ENCODE assay signal across 1 cellular context in the genomic region with DNA sequence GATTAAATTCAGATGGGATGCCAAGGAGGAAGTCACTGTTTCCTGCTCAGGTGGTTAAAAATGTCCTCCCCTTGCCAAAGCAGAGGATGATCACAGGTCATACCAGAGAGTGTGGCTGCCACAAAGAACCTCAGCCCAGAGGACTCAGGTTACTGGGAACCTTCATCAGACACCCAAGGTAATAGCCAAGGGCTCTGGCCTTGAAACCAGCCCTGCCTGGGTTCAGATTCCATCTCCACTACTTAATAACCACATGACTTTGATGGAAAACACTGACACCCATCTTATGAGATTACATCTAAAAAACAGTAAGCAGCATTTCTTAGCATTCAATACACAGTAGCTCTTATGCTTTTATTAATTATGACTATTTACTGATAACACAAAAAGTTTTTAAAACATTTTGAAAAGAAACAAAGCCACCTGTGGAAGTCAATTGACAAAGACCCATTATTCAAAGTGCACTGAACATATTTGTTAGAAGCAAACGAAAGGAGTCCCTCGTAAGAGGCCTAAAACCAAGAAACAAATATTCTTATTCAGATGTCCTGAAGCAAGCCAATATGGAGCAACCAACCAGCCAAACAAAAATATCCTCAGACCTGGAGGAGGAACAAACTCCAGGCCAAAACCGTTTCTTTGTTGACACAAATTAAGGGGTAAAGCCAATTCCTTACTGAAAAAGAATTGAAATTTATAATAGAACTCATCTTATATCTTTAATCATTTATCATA.
TF ChIP-seq lines count a peak whose summit lies in the region.

No MANE protein-coding gene starts in this region.

TF ChIP-seq in HepG2, 621 proteins besides CTCF, POLR2A, EP300 and RAD21 (continued from another document):
- TF ChIP-seq THYN1 (CRISPR knock-in tag; IDR thresholded peaks at IDR 0.05; ENCODE audit: borderline replicate concordance, low read depth) (no peak), ZNF124 (CRISPR knock-in tag; IDR thresholded peaks at IDR 0.05) (no peak), ZNF451 (CRISPR knock-in tag; IDR thresholded peaks at IDR 0.05) (no peak), ASH2L (IDR thresholded peaks at IDR 0.05; ENCODE audit: insufficient read length, low read depth, low read length) (no peak), ZBTB38 (CRISPR knock-in tag; IDR thresholded peaks at IDR 0.05) (no peak), ZFY (CRISPR knock-in tag; IDR thresholded peaks at IDR 0.05) (no peak), PITX1 (CRISPR knock-in tag; IDR thresholded peaks at IDR 0.05) (no peak), TCF12 (IDR thresholded peaks at IDR 0.05) (no peak), TCF12 (CRISPR knock-in tag; IDR thresholded peaks at IDR 0.05) (no peak), CBFB (CRISPR knock-in tag; IDR thresholded peaks at IDR 0.05) (no peak), SOX13 (IDR thresholded peaks at IDR 0.05) (no peak), SOX13 (CRISPR knock-in tag; conservative IDR thresholded peaks at IDR 0.05 in 1 of 2, IDR thresholded peaks at IDR 0.05 in 1 of 2) (no peak), ZNF256 (CRISPR knock-in tag; conservative IDR thresholded peaks at IDR 0.05) (no peak)
